ENCODE assay signal across 22 cellular contexts in the genomic region with DNA sequence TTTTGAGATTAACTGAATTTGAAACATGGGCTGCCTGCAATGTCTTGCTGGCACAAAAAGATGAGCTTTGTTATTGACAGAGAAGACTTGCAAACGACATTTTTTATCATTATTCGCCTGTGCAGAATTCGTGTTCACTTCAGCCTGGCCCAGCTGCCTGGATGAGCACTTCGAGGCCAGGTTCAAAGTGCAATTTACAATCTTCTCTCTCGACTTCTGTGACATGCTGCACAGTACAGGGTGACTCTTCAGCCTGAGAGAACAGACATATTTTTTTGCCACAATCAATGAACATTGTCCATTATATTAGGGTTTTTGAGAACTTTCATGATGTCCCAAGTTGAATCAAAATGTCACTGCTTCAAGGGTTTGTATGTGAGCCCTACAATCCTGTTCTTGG.
DNase-seq lines count a peak whose midpoint lies in the region; ATAC-seq, FAIRE-seq and TF ChIP-seq lines count a peak whose summit lies in the region.
"Had no signal": no experiment of that assay in that cellular context is flagged by ENCODE, and none has a peak within 500 bp of the region (broad histone marks: within the 10 kb centered on the region; RNA-seq: fewer than 3 reads in every experiment).

No MANE protein-coding gene starts in this region.

- H3K4me1 ChIP-seq in liver (ENCODE audit: control insufficient read depth in 4 of 4, insufficient read depth in 4 of 4, low read length in 3 of 4) (no peaks in the 10 kb centered on the region), small intestine (ENCODE audit: control insufficient read depth in 2 of 2, insufficient read depth in 1 of 2, low read depth in 1 of 2, low read length in 1 of 2) (no peaks in the 10 kb centered on the region)
- H3K4me1 ChIP-seq: A549; BLaER1 treated with 17β-estradiol and CSF1 and Interleukin-3, amounts not matched to agents 10 nM and 100 nM; Caco-2 had no signal

- DNase-seq in left lobe of liver (ENCODE audit: low spot score) (no peak), small intestine (peak; percentile 1), SKM-1 (lab: John Stamatoyannopoulos, UW; ENCODE audit: unreplicated experiment) (no peak)
- DNase-seq: AML-193; Caco-2; Calu3; CD4-positive, alpha-beta T cell; CD8-positive, alpha-beta T cell; DMS79; DND-41; EL; GDM1 had no signal

- H3K27ac ChIP-seq in liver (ENCODE audit: low read depth in 1 of 2, low read length in 2 of 2) (no peak overlapping the region), small intestine (ENCODE audit: low read depth in 1 of 2, low read length in 1 of 2) (no peak overlapping the region)
- H3K27ac ChIP-seq: 22Rv1; A549; BLaER1 treated with 17β-estradiol and CSF1 and Interleukin-3, amounts not matched to agents 10 nM and 100 nM; C4-2B had no signal

- TF ChIP-seq CTCF in liver (IDR thresholded peaks at IDR 0.05; ENCODE audit: low read depth, low read length, missing input control): no peak

- H3K4me3 ChIP-seq in liver (ENCODE audit: low read depth in 1 of 3, low read length in 3 of 3): no peak overlapping the region
- no peak overlapping the region for H3K4me3 ChIP-seq in small intestine (ENCODE audit: low read depth in 1 of 2, low read length in 2 of 2)
- H3K4me3 ChIP-seq: A549; BLaER1 treated with 17β-estradiol and CSF1 and Interleukin-3, amounts not matched to agents 10 nM and 100 nM; GM12878 had no signal

- H3K9ac ChIP-seq in liver (ENCODE audit: low read depth in 1 of 2, low read length in 2 of 2): no peak overlapping the region
- H3K9ac ChIP-seq: BLaER1 treated with 17β-estradiol and CSF1 and Interleukin-3, amounts not matched to agents 10 nM and 100 nM had no signal

- H3K9me3 ChIP-seq in liver (ENCODE audit: control insufficient read depth in 4 of 4, low read length in 3 of 4) (no peaks in the 10 kb centered on the region), small intestine (ENCODE audit: control insufficient read depth, low read depth) (no peaks in the 10 kb centered on the region)
- H3K9me3 ChIP-seq: A549; BLaER1 treated with 17β-estradiol and CSF1 and Interleukin-3, amounts not matched to agents 10 nM and 100 nM; Caco-2 had no signal

- FAIRE-seq in small intestine (lab: Jason Lieb, UNC): no peak
- FAIRE-seq: GM12878, GM12892, GM18507, GM19239 had no signal

- no peaks in the 10 kb centered on the region for H3K27me3 ChIP-seq in liver (ENCODE audit: control insufficient read depth in 4 of 4, insufficient read depth in 4 of 4, low read length in 3 of 4)
- no peaks in the 10 kb centered on the region for H3K27me3 ChIP-seq in small intestine (ENCODE audit: control insufficient read depth in 2 of 2, insufficient read depth in 2 of 2, low read length in 2 of 2)

- WGBS in liver: 40% methylated on average over 5 of the region's 5 CpGs
- WGBS in small intestine, 3 donors: 4 to 58% (median 25%) methylated on average over 5 of the region's 5 CpGs

- H3K36me3 ChIP-seq in liver (ENCODE audit: control insufficient read depth in 4 of 4, insufficient read depth in 3 of 4, low read depth in 1 of 4, low read length in 3 of 4) (no peaks in the 10 kb centered on the region), small intestine (ENCODE audit: control insufficient read depth in 2 of 2, insufficient read depth in 2 of 2, low read length in 2 of 2) (no peaks in the 10 kb centered on the region)
- H3K36me3 ChIP-seq: BLaER1 treated with 17β-estradiol and CSF1 and Interleukin-3, amounts not matched to agents 10 nM and 100 nM had no signal

- TF ChIP-seq RAD21 in liver (IDR thresholded peaks at IDR 0.05): no peak

- ATAC-seq in left lobe of liver (peak; percentile 69), GM18858 (IDR thresholded peaks at IDR 0.05; ENCODE audit: unreplicated experiment) (no peak)
- ATAC-seq: A549; CD8-positive, alpha-beta T cell; GM12878 had no signal

TF ChIP-seq in liver, 16 proteins besides CTCF, POLR2A, EP300 and RAD21:
- no peak for TF ChIP-seq YY1 (IDR thresholded peaks at IDR 0.05)
- TF ChIP-seq HNF4A (conservative IDR thresholded peaks at IDR 0.05): peak; percentile 31 to 39
- TF ChIP-seq, protein P1, sequence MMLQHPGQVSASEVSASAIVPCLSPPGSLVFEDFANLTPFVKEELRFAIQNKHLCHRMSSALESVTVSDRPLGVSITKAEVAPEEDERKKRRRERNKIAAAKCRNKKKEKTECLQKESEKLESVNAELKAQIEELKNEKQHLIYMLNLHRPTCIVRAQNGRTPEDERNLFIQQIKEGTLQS (IDR thresholded peaks at IDR 0.05): no peak
- TF ChIP-seq RXRA (IDR thresholded peaks at IDR 0.05): no peak
- no peak for TF ChIP-seq SP1 (IDR thresholded peaks at IDR 0.05)
